18 cellular contexts compared by ENCODE assay signal in genomic region chr12:25677180-25677937, GRCh38.
A peak's percentile ranks its signal among the peaks of the same experiment; 100 is the strongest.
DNase-seq lines count a peak whose midpoint lies in the region; ATAC-seq, FAIRE-seq and TF ChIP-seq lines count a peak whose summit lies in the region.
"Had no signal": no experiment of that assay in that cellular context is flagged by ENCODE, and none has a peak within 500 bp of the region (broad histone marks: within the 10 kb centered on the region; RNA-seq: fewer than 3 reads in every experiment).

No MANE protein-coding gene starts in this region.

- TF ChIP-seq POLR2A in HepG2 (IDR thresholded peaks at IDR 0.05; ENCODE audit: insufficient read depth in 1 of 2, low read depth in 2 of 2, low read length in 2 of 2) = no peak

- no peaks in the 10 kb centered on the region for H3K79me2 ChIP-seq in HepG2 (ENCODE audit: insufficient read depth, low read length)

- H3K9ac ChIP-seq in HepG2 (ENCODE audit: insufficient read depth, low read depth, low read length) = no peak overlapping the region

- CTCF ChIA-PET in HepG2 (lab: Yijun Ruan, JAX; ENCODE audit: low intra/inter-chr PET ratio, low total read pairs) = no interaction called here

- no peak for FAIRE-seq in HepG2 (lab: Jason Lieb, UNC)
- FAIRE-seq: pancreas, TTC549 had no signal

- no peak overlapping the region for H3K4me3 ChIP-seq in right atrium auricular region
- H3K4me3 ChIP-seq in HepG2 (replicated peaks in 1 of 3; ENCODE audit: insufficient read depth in 1 of 3, low read depth in 2 of 3, low read length in 3 of 3) = no peak overlapping the region
- H3K4me3 ChIP-seq: colonic mucosa, mucosa of descending colon, pancreas, spleen had no signal

- H2AFZ ChIP-seq in HepG2 (ENCODE audit: low read length) = no peak overlapping the region

- TF ChIP-seq EP300 in HepG2 (IDR thresholded peaks at IDR 0.05; ENCODE audit: low read depth in 2 of 2, low read length in 2 of 2) (no peak), HepG2 (CRISPR knock-in tag; IDR thresholded peaks at IDR 0.05; ENCODE audit: borderline replicate concordance) (no peak)

- TF ChIP-seq CTCF in right atrium auricular region (IDR thresholded peaks at IDR 0.05) (peak in 1 of 2 donors; percentile 39), HepG2 (CRISPR knock-in tag; IDR thresholded peaks at IDR 0.05) (0 out of 2 replicates have a peak, but pooled peaks have one; percentile 9)

- POLR2A ChIA-PET in HepG2 (lab: Yijun Ruan, JAX) = no interaction called here

- no peak for DNase-seq in Right ventricle myocardium superior
- no peak for DNase-seq in right atrium auricular region (ENCODE audit: low spot score)
- DNase-seq in amniotic epithelial cell (ENCODE audit: low read depth) = peak; percentile 4
- DNase-seq in HepG2 (ENCODE audit: low spot score) = no peak
- DNase-seq in stimulated activated CD4-positive, alpha-beta T cell treated with anti-CD3 and anti-CD28 coated beads, Interleukin-4, amount 100 ng/mL, for 24 hours = no peak
- DNase-seq in mucosa of gallbladder (ENCODE audit: low spot score) = no peak
- DNase-seq: amniotic stem cell, colonic mucosa, DMS 273 treated with DMSO at 0.1 percent for 48 hours, H9, NCI-H1417 treated with DMSO at 0.1 percent for 48 hours, pancreas, spleen had no signal

- no peaks in the 10 kb centered on the region for H3K27me3 ChIP-seq in right atrium auricular region
- H3K27me3 ChIP-seq in HepG2 (ENCODE audit: control insufficient read depth in 1 of 2, insufficient read depth in 2 of 2, low read length in 2 of 2) = no peaks in the 10 kb centered on the region
- H3K27me3 ChIP-seq: colonic mucosa, pancreas had no signal

- ATAC-seq in Right ventricle myocardium superior (ENCODE audit: poor library complexity) (peak; percentile 49), HepG2 (no peak), HG02973 (IDR thresholded peaks at IDR 0.05; ENCODE audit: unreplicated experiment) (no peak), HG03442 (IDR thresholded peaks at IDR 0.05; ENCODE audit: unreplicated experiment) (no peak)
- ATAC-seq: esophagus mucosa, mucosa of descending colon had no signal

- no peaks in the 10 kb centered on the region for H3K36me3 ChIP-seq in right atrium auricular region
- H3K36me3 ChIP-seq in HepG2 (replicated peaks in 1 of 2; ENCODE audit: control insufficient read depth in 1 of 2, insufficient read depth in 2 of 2, low read length in 2 of 2) = no peaks in the 10 kb centered on the region
- H3K36me3 ChIP-seq: colonic mucosa, pancreas, spleen had no signal

- TF ChIP-seq RAD21 in HepG2 (CRISPR knock-in tag; IDR thresholded peaks at IDR 0.05) = no peak

- no peak overlapping the region for H3K27ac ChIP-seq in right atrium auricular region
- no peak overlapping the region for H3K27ac ChIP-seq in HepG2 (ENCODE audit: extremely low read length, insufficient read depth, low read length)
- H3K27ac ChIP-seq: colonic mucosa, pancreas, spleen had no signal

- WGBS in HepG2 (ENCODE audit: low lambda C conversion rate) = 3% methylated on average over 5 of the region's 5 CpGs

- in situ Hi-C loops in HepG2 (cut with HindIII; ENCODE audit: extremely low pct_ligation_motif_present, low pct_unique_long_range_greater_than_20kb) = no loop called here

- no peaks in the 10 kb centered on the region for H3K9me3 ChIP-seq in right atrium auricular region
- no peaks in the 10 kb centered on the region for H3K9me3 ChIP-seq in HepG2 (ENCODE audit: low read length)
- H3K9me3 ChIP-seq: colonic mucosa, mucosa of descending colon, pancreas, spleen had no signal

- no peaks in the 10 kb centered on the region for H3K4me1 ChIP-seq in right atrium auricular region
- no peaks in the 10 kb centered on the region for H3K4me1 ChIP-seq in HepG2 (ENCODE audit: insufficient read depth, low read length)
- H3K4me1 ChIP-seq: colonic mucosa, pancreas, spleen had no signal

- intact Hi-C loops in Right ventricle myocardium superior (cut with DNase I) = no loop called here
- intact Hi-C loops in HepG2 (cut with micrococcal nuclease; ENCODE audit: unreplicated experiment) = no loop called here

- no peak overlapping the region for H3K4me2 ChIP-seq in HepG2 (ENCODE audit: low read depth, low read length)

- no peaks in the 10 kb centered on the region for H4K20me1 ChIP-seq in HepG2 (ENCODE audit: insufficient read depth, low read length)

- BruUV-seq in HepG2 (replicated peaks; lab: Mats Ljungman, UMichigan) = no TSS peak

TF ChIP-seq in HepG2, 621 proteins besides CTCF, POLR2A, EP300 and RAD21:
- TF ChIP-seq STAT5B (CRISPR knock-in tag; IDR thresholded peaks at IDR 0.05) = no peak
- TF ChIP-seq STAG1 (CRISPR knock-in tag; IDR thresholded peaks at IDR 0.05) = peak; percentile 33; the same call in 1 of the 2 replicates
